Comparison of ENCODE assay signal across 18 cellular contexts in genomic region chr19:16416996-16417395, GRCh38. TPM values are rescaled to one million over a fixed set of nuclear protein-coding genes. Genes with fewer than 3 reads are reported as not detected.
DNase-seq lines count a peak whose midpoint lies in the region; ATAC-seq and TF ChIP-seq lines count a peak whose summit lies in the region.
"Had no signal": no experiment of that assay in that cellular context is flagged by ENCODE, and none has a peak within 500 bp of the region (broad histone marks: within the 10 kb centered on the region; RNA-seq: fewer than 3 reads in every experiment).

No MANE protein-coding gene starts in this region.

- POLR2A ChIA-PET in activated B cell treated with CpG ODN at 0.5 μM for 24 hours (lab: Charles Lee): interaction anchor here (0.7 to 3.8 kb wide), 23 partner anchors 9 to 331 kb away, joined by 3 to 66 read pairs (median 6); partner anchors contain the start of genes FAM32A, HSH2D and KLF2
- POLR2A ChIA-PET in naive thymus-derived CD8-positive, alpha-beta T cell (lab: Charles Lee): interaction anchor here (0.7 to 3.1 kb wide), 6 partner anchors 34 to 169 kb away, joined by 3 to 22 read pairs (median 5); partner anchors contain the start of gene KLF2
- POLR2A ChIA-PET in MCF 10A (lab: Yijun Ruan, JAX): no interaction called here

- H3K27ac ChIP-seq in testis (peak overlapping the region; percentile 11 to 15), prostate gland (no peak overlapping the region)
- H3K27ac ChIP-seq: breast epithelium, GM23248, KMS-11, neural progenitor cell, tibial artery, WERI-Rb-1 had no signal

- H3K27me3 ChIP-seq in testis (no peaks in the 10 kb centered on the region), prostate gland (replicated peaks; ENCODE audit: insufficient read depth) (no peaks in the 10 kb centered on the region)
- H3K27me3 ChIP-seq: breast epithelium, neural progenitor cell, tibial artery had no signal

- H3K4me3 ChIP-seq in testis (no peak overlapping the region), prostate gland (no peak overlapping the region)
- H3K4me3 ChIP-seq: breast epithelium, GM23248, neural progenitor cell, tibial artery had no signal

- CTCF ChIA-PET in activated naive CD4-positive, alpha-beta T cell treated with anti-CD3 and anti-CD28 coated beads for 36 hours (lab: Charles Lee): interaction anchor here (0.6 to 3.6 kb wide), 14 partner anchors 8 to 304 kb away, joined by 3 to 32 read pairs (median 4); no protein-coding TSS in a partner anchor
- CTCF ChIA-PET in activated B cell treated with CpG ODN at 0.5 μM for 24 hours (lab: Charles Lee) (interaction anchor here (0.5 to 5.7 kb wide), 27 partner anchors 10 to 375 kb away, joined by 3 to 83 read pairs (median 4); partner anchors contain the start of genes FAM32A and KLF2), MCF 10A (lab: Yijun Ruan, JAX) (interaction anchor here (0.5 to 5.9 kb wide), 16 partner anchors 9 to 1751 kb away, joined by 3 to 56 read pairs (median 3); no protein-coding TSS in a partner anchor)

- peaks cover 0 to 4% of the 10 kb centered on the region in 2 donors for H3K36me3 Mint-ChIP-seq in activated naive CD4-positive, alpha-beta T cell treated with anti-CD3 and anti-CD28 coated beads, Interleukin-2, amount 50 U/mL, for 72 hours
- peaks cover 9% of the 10 kb centered on the region for H3K36me3 Mint-ChIP-seq in activated naive CD4-positive, alpha-beta T cell treated with anti-CD3 and anti-CD28 coated beads for 36 hours (ENCODE audit: low read depth)
- H3K36me3 Mint-ChIP-seq in activated B cell treated with CpG ODN at 0.5 μM for 24 hours (ENCODE audit: low read depth) (peaks cover 84% of the 10 kb centered on the region), MCF 10A (ENCODE audit: insufficient read depth, unreplicated experiment) (peaks cover 61% of the 10 kb centered on the region)
- peaks cover 0 to 65% (median 7%) of the 10 kb centered on the region in 3 donors for H3K36me3 Mint-ChIP-seq in naive thymus-derived CD8-positive, alpha-beta T cell

- H3K4me3 Mint-ChIP-seq in activated naive CD4-positive, alpha-beta T cell treated with anti-CD3 and anti-CD28 coated beads for 36 hours: no peak overlapping the region
- peak overlapping the region; percentile 61 for H3K4me3 Mint-ChIP-seq in activated B cell treated with CpG ODN at 0.5 μM for 24 hours
- H3K4me3 Mint-ChIP-seq in naive thymus-derived CD8-positive, alpha-beta T cell: no peak overlapping the region
- no peak overlapping the region for H3K4me3 Mint-ChIP-seq in MCF 10A (ENCODE audit: unreplicated experiment)
- H3K4me3 Mint-ChIP-seq: activated CD4-positive, alpha-beta T cell treated with anti-CD3 and anti-CD28 coated beads, Interleukin-2, amount 10 ng/mL, durations not matched to agents 24 days and 14 days; activated CD8-positive, alpha-beta memory T cell treated with anti-CD3 and anti-CD28 coated beads, Interleukin-2, amount 10 ng/mL, durations not matched to agents 7 days and 5 days; neural progenitor cell; stimulated activated naive CD8-positive, alpha-beta T cell treated with anti-CD3 and anti-CD28 coated beads, Interleukin-15, amount 100 ng/mL, for 72 hours had no signal

- H3K27ac Mint-ChIP-seq in activated naive CD4-positive, alpha-beta T cell treated with anti-CD3 and anti-CD28 coated beads, Interleukin-2, amount 50 U/mL, for 72 hours: peak overlapping the region; percentile 50 to 55
- H3K27ac Mint-ChIP-seq in activated naive CD4-positive, alpha-beta T cell treated with anti-CD3 and anti-CD28 coated beads for 36 hours: no peak overlapping the region
- peak overlapping the region; percentile 83 for H3K27ac Mint-ChIP-seq in activated B cell treated with CpG ODN at 0.5 μM for 24 hours
- H3K27ac Mint-ChIP-seq in naive thymus-derived CD8-positive, alpha-beta T cell: peak overlapping the region in 6 of 10 donors; percentile 10 to 64 (median 46)
- H3K27ac Mint-ChIP-seq in MCF 10A (ENCODE audit: low read depth, unreplicated experiment): no peak overlapping the region
- H3K27ac Mint-ChIP-seq: activated CD4-positive, alpha-beta T cell treated with anti-CD3 and anti-CD28 coated beads, Interleukin-2, amount 10 ng/mL, durations not matched to agents 24 days and 14 days; activated CD8-positive, alpha-beta memory T cell treated with anti-CD3 and anti-CD28 coated beads, Interleukin-2, amount 10 ng/mL, durations not matched to agents 7 days and 5 days; neural progenitor cell had no signal

- H3K27me3 Mint-ChIP-seq in activated naive CD4-positive, alpha-beta T cell treated with anti-CD3 and anti-CD28 coated beads for 36 hours (ENCODE audit: low read depth): no peaks in the 10 kb centered on the region
- H3K27me3 Mint-ChIP-seq in activated B cell treated with CpG ODN at 0.5 μM for 24 hours: no peaks in the 10 kb centered on the region
- H3K27me3 Mint-ChIP-seq in naive thymus-derived CD8-positive, alpha-beta T cell: no peaks in the 10 kb centered on the region
- H3K27me3 Mint-ChIP-seq in MCF 10A (ENCODE audit: insufficient read depth, unreplicated experiment): no peaks in the 10 kb centered on the region
- H3K27me3 Mint-ChIP-seq: activated CD4-positive, alpha-beta T cell treated with anti-CD3 and anti-CD28 coated beads, Interleukin-2, amount 10 ng/mL, durations not matched to agents 24 days and 14 days; activated CD8-positive, alpha-beta memory T cell treated with anti-CD3 and anti-CD28 coated beads, Interleukin-2, amount 10 ng/mL, durations not matched to agents 7 days and 5 days; stimulated activated naive CD8-positive, alpha-beta T cell treated with anti-CD3 and anti-CD28 coated beads, Interleukin-15, amount 100 ng/mL, for 72 hours had no signal

- no peaks in the 10 kb centered on the region for H3K9me3 ChIP-seq in testis
- no peaks in the 10 kb centered on the region for H3K9me3 ChIP-seq in prostate gland
- H3K9me3 ChIP-seq: breast epithelium, tibial artery had no signal

- peaks cover 4% of the 10 kb centered on the region for H3K4me1 ChIP-seq in testis
- no peaks in the 10 kb centered on the region for H3K4me1 ChIP-seq in prostate gland (replicated peaks)
- H3K4me1 ChIP-seq: breast epithelium, neural progenitor cell, tibial artery had no signal

- ATAC-seq in activated naive CD4-positive, alpha-beta T cell treated with anti-CD3 and anti-CD28 coated beads, Interleukin-2, amount 50 U/mL, for 72 hours: peak in 1 of 2 donors; percentile 47
- ATAC-seq in activated B cell treated with CpG ODN at 0.5 μM for 24 hours (ENCODE audit: low read depth): peak; percentile 55
- ATAC-seq in naive thymus-derived CD8-positive, alpha-beta T cell: no peak

- H3K4me1 Mint-ChIP-seq in activated naive CD4-positive, alpha-beta T cell treated with anti-CD3 and anti-CD28 coated beads for 36 hours (ENCODE audit: low read depth): peaks cover 8% of the 10 kb centered on the region
- H3K4me1 Mint-ChIP-seq in activated B cell treated with CpG ODN at 0.5 μM for 24 hours: peaks cover 37% of the 10 kb centered on the region
- H3K4me1 Mint-ChIP-seq in naive thymus-derived CD8-positive, alpha-beta T cell: peaks cover 0 to 25% (median 9%) of the 10 kb centered on the region in 4 donors
- no peaks in the 10 kb centered on the region for H3K4me1 Mint-ChIP-seq in MCF 10A (ENCODE audit: insufficient read depth, unreplicated experiment)
- H3K4me1 Mint-ChIP-seq: activated CD4-positive, alpha-beta T cell treated with anti-CD3 and anti-CD28 coated beads, Interleukin-2, amount 10 ng/mL, durations not matched to agents 24 days and 14 days had no signal

- no peak for TF ChIP-seq CTCF in activated B cell treated with CpG ODN at 0.5 μM for 24 hours (IDR thresholded peaks at IDR 0.05)
- TF ChIP-seq CTCF in testis (IDR thresholded peaks at IDR 0.05): no peak
- no peak for TF ChIP-seq CTCF in MCF 10A (IDR thresholded peaks at IDR 0.05; ENCODE audit: unreplicated experiment)
- no peak for TF ChIP-seq CTCF in prostate gland (IDR thresholded peaks at IDR 0.05)

- no TSS peak for BruUV-seq in MCF 10A (replicated peaks; lab: Mats Ljungman, UMichigan)

- WGBS in testis, 2 donors: 88 to 100% methylated on average over 2 to 7 of the region's 7 CpGs
- 87% methylated on average over 7 of the region's 7 CpGs for WGBS in prostate gland

- no peaks in the 10 kb centered on the region for H3K36me3 ChIP-seq in testis (ENCODE audit: low read depth, missing control alignments)
- peaks cover 7 to 22% of the 10 kb centered on the region in 2 donors for H3K36me3 ChIP-seq in prostate gland
- H3K36me3 ChIP-seq: breast epithelium, neural progenitor cell had no signal

- no peak for DNase-seq in activated naive CD4-positive, alpha-beta T cell treated with anti-CD3 and anti-CD28 coated beads, Interleukin-2, amount 50 U/mL, for 72 hours (ENCODE audit: low spot score in 2 of 2)
- no peak for DNase-seq in activated naive CD4-positive, alpha-beta T cell treated with anti-CD3 and anti-CD28 coated beads for 36 hours
- DNase-seq in activated B cell treated with CpG ODN at 0.5 μM for 24 hours: peak; percentile 38
- no peak for DNase-seq in naive thymus-derived CD8-positive, alpha-beta T cell
- DNase-seq in testis: no peak
- no peak for DNase-seq in MCF 10A (ENCODE audit: unreplicated experiment)
- no peak for DNase-seq in GM19238 (ENCODE audit: insufficient read length, low spot score)
- no peak for DNase-seq in prostate gland (ENCODE audit: low spot score)
- DNase-seq: GF-D8 had no signal

- no peaks in the 10 kb centered on the region for H3K9me3 Mint-ChIP-seq in activated naive CD4-positive, alpha-beta T cell treated with anti-CD3 and anti-CD28 coated beads, Interleukin-2, amount 50 U/mL, for 72 hours
- H3K9me3 Mint-ChIP-seq in activated naive CD4-positive, alpha-beta T cell treated with anti-CD3 and anti-CD28 coated beads for 36 hours: no peaks in the 10 kb centered on the region
- H3K9me3 Mint-ChIP-seq in activated B cell treated with CpG ODN at 0.5 μM for 24 hours: no peaks in the 10 kb centered on the region
- H3K9me3 Mint-ChIP-seq in naive thymus-derived CD8-positive, alpha-beta T cell: no peaks in the 10 kb centered on the region
- H3K9me3 Mint-ChIP-seq in MCF 10A (ENCODE audit: unreplicated experiment): no peaks in the 10 kb centered on the region
- H3K9me3 Mint-ChIP-seq: activated CD4-positive, alpha-beta T cell treated with anti-CD3 and anti-CD28 coated beads, Interleukin-2, amount 10 ng/mL, durations not matched to agents 24 days and 14 days; neural progenitor cell; stimulated activated naive CD8-positive, alpha-beta T cell treated with anti-CD3 and anti-CD28 coated beads, Interleukin-15, amount 100 ng/mL, for 72 hours had no signal

- intact Hi-C loops in activated naive CD4-positive, alpha-beta T cell treated with anti-CD3 and anti-CD28 coated beads for 36 hours (cut with micrococcal nuclease): loop anchor here (2.0 kb wide), 1 partner anchor 34 kb away; no protein-coding TSS in a partner anchor
- intact Hi-C loops in activated B cell treated with CpG ODN at 0.5 μM for 24 hours (cut with micrococcal nuclease) (loop anchor here (1.0 kb wide), 10 partner anchors 18 to 376 kb away; partner anchors contain the start of genes FAM32A, KLF2 and RAB8A), testis (cut with DNase I; ENCODE audit: low total_unique reads) (no loop called here), MCF 10A (cut with micrococcal nuclease) (loop anchor here (1.0 kb wide), 1 partner anchor 170 kb away; no protein-coding TSS in a partner anchor), prostate gland (cut with DNase I) (no loop called here)

- no peak for TF ChIP-seq POLR2A in testis (IDR thresholded peaks at IDR 0.05)
- no peak for TF ChIP-seq POLR2A in prostate gland (IDR thresholded peaks at IDR 0.05)

RNA-seq across cellular contexts. Expression of gene EPS15L1, which starts 54.8 kb away (rescaled TPM):
- 10 to 100 TPM; 35.0 to 43.8 TPM for total RNA-seq in activated naive CD4-positive, alpha-beta T cell treated with anti-CD3 and anti-CD28 coated beads, Interleukin-2, amount 50 U/mL, for 72 hours
- total RNA-seq in activated naive CD4-positive, alpha-beta T cell treated with anti-CD3 and anti-CD28 coated beads for 36 hours: 10 to 100 TPM; 17.3 to 21.0 TPM
- total RNA-seq in activated B cell treated with CpG ODN at 0.5 μM for 24 hours (81.0 and 86.3 TPM in 2 replicates), testis (10 to 100 TPM; 51.8 to 55.8 TPM), MCF 10A (2022) (33.7 and 38.7 TPM in 2 replicates), prostate gland (10 to 100 TPM; 18.4 to 30.4 TPM)
- total RNA-seq in naive thymus-derived CD8-positive, alpha-beta T cell: 10 to 100 TPM; 47.0 to 47.9 TPM
- polyA plus RNA-seq in naive thymus-derived CD8-positive, alpha-beta T cell: 1 to 10 TPM; 6.8 to 9.6 (median 8.5) TPM
- polyA plus RNA-seq in testis (ENCODE audit: insufficient read depth, low read depth, low replicate concordance): 36.5 TPM

Comparison
In these comparisons a context has a peak if more than half of its experiments do, and no peak if none do; other contexts are left out.
1. H3K27ac Mint-ChIP-seq: peak in activated naive CD4-positive, alpha-beta T cell treated with anti-CD3 and anti-CD28 coated beads, Interleukin-2, amount 50 U/mL, for 72 hours (2 of 2), activated B cell treated with CpG ODN at 0.5 μM for 24 hours (single experiment) and naive thymus-derived CD8-positive, alpha-beta T cell (6 of 10); none in activated naive CD4-positive, alpha-beta T cell treated with anti-CD3 and anti-CD28 coated beads for 36 hours (single experiment) and MCF 10A (single experiment).
2. H3K27ac ChIP-seq: peak in testis (2 of 2); none in prostate gland (0 of 2).
3. intact Hi-C loops: an anchor here in activated naive CD4-positive, alpha-beta T cell treated with anti-CD3 and anti-CD28 coated beads for 36 hours (2.0 kb wide), activated B cell treated with CpG ODN at 0.5 μM for 24 hours (1.0 kb wide) and MCF 10A (1.0 kb wide); none called in testis and prostate gland.